Comparison of ENCODE assay signal across 15 cellular contexts in genomic region chr1:182890927-182891610, GRCh38. TPM values are rescaled to one million over a fixed set of nuclear protein-coding genes. Genes with fewer than 3 reads are reported as not detected.
DNase-seq lines count a peak whose midpoint lies in the region; ATAC-seq and TF ChIP-seq lines count a peak whose summit lies in the region.
"Had no signal": no experiment of that assay in that cellular context is flagged by ENCODE, and none has a peak within 500 bp of the region (broad histone marks: within the 10 kb centered on the region; RNA-seq: fewer than 3 reads in every experiment).

No MANE protein-coding gene starts in this region.

- H3K9me3 ChIP-seq in lung (ENCODE audit: control insufficient read depth in 2 of 2, insufficient read depth in 1 of 2, low read length in 1 of 2) = no peaks in the 10 kb centered on the region
- H3K9me3 ChIP-seq: neutrophil, right lobe of liver had no signal

- no peak overlapping the region for H3K27ac ChIP-seq in lung (ENCODE audit: low read depth in 1 of 2, low read length in 1 of 2)
- H3K27ac ChIP-seq: dorsolateral prefrontal cortex, neutrophil, right lobe of liver had no signal

- no peak overlapping the region for H3K4me3 ChIP-seq in lung
- H3K4me3 ChIP-seq: dorsolateral prefrontal cortex, right lobe of liver had no signal

- DNase-seq in DMS79 treated with DMSO at 0.1 percent for 48 hours (lab: John Stamatoyannopoulos, UW) (peak; percentile 78), NCI-H2081 treated with DMSO at 0.1 percent for 48 hours (lab: John Stamatoyannopoulos, UW) (peak; percentile 35), lung (ENCODE audit: low spot score) (peak; percentile 31), medulla oblongata (ENCODE audit: extremely low spot score) (no peak), nephron progenitor cell (no peak)
- DNase-seq: anterior cingulate cortex; NCI-H2227 treated with DMSO at 0.1 percent for 48 hours; right lobe of liver; stimulated activated CD4-positive, alpha-beta T cell treated with anti-CD3 and anti-CD28 coated beads, Interleukin-4, amount 100 ng/mL, for 4 hours had no signal

- no peaks in the 10 kb centered on the region for H3K27me3 ChIP-seq in lung (ENCODE audit: control insufficient read depth, insufficient read depth)
- H3K27me3 ChIP-seq: dorsolateral prefrontal cortex, neutrophil, right lobe of liver had no signal

- TF ChIP-seq CTCF in lung (IDR thresholded peaks at IDR 0.05; ENCODE audit: control extremely low read depth, extremely low read depth) (no peak), nephron progenitor cell (IDR thresholded peaks at IDR 0.05) (no peak)

- WGBS in lung, 2 donors = 86 to 90% methylated on average over 9 of the region's 9 CpGs

- H3K9me3 Mint-ChIP-seq in nephron progenitor cell = peaks cover 35% of the 10 kb centered on the region
- H3K9me3 Mint-ChIP-seq: stimulated activated effector memory CD8-positive, alpha-beta T cell treated with anti-CD3 and anti-CD28 coated beads, Interleukin-12 subunit alpha, Interleukin-12 subunit beta, amount 100 ng/mL, for 72 hours had no signal

- peak; percentile 28 for ATAC-seq in SK-N-SH treated with all-trans-retinoic acid at 6 μM for 48 hours
- no peak for ATAC-seq in lung (ENCODE audit: insufficient read depth, low FRiP score)
- ATAC-seq in HG03039 (IDR thresholded peaks at IDR 0.05; ENCODE audit: unreplicated experiment) = no peak

- peaks cover 34% of the 10 kb centered on the region for H3K36me3 Mint-ChIP-seq in nephron progenitor cell (ENCODE audit: low read depth)

- peaks cover 7 to 17% of the 10 kb centered on the region in 2 donors for H3K36me3 ChIP-seq in lung (ENCODE audit: control insufficient read depth in 2 of 2, insufficient read depth in 2 of 2, low read length in 2 of 2)

- no peaks in the 10 kb centered on the region for H3K4me1 ChIP-seq in lung (ENCODE audit: control insufficient read depth in 2 of 2, insufficient read depth in 2 of 2, low read length in 2 of 2)
- H3K4me1 ChIP-seq: right lobe of liver had no signal

- no peaks in the 10 kb centered on the region for H3K27me3 Mint-ChIP-seq in nephron progenitor cell (ENCODE audit: low read depth, poor library complexity)

- no peaks in the 10 kb centered on the region for H3K4me1 Mint-ChIP-seq in nephron progenitor cell

- H3K4me3 Mint-ChIP-seq in nephron progenitor cell = no peak overlapping the region
- H3K4me3 Mint-ChIP-seq: CD14-positive monocyte; stimulated activated effector memory CD8-positive, alpha-beta T cell treated with anti-CD3 and anti-CD28 coated beads, Interleukin-12 subunit alpha, Interleukin-12 subunit beta, amount 100 ng/mL, for 72 hours had no signal

- H3K27ac Mint-ChIP-seq in nephron progenitor cell = no peak overlapping the region
- H3K27ac Mint-ChIP-seq: stimulated activated effector memory CD8-positive, alpha-beta T cell treated with anti-CD3 and anti-CD28 coated beads, Interleukin-12 subunit alpha, Interleukin-12 subunit beta, amount 100 ng/mL, for 72 hours had no signal

TF ChIP-seq in SK-N-SH treated with all-trans-retinoic acid at 6 μM for 48 hours, 23 proteins besides CTCF, POLR2A, EP300 and RAD21:
- no peak for TF ChIP-seq ZNF8 (CRISPR knock-in tag; IDR thresholded peaks at IDR 0.05)
- no peak for TF ChIP-seq TOX (CRISPR knock-in tag; IDR thresholded peaks at IDR 0.05; ENCODE audit: borderline replicate concordance)
- no peak for TF ChIP-seq TSHZ2 (CRISPR knock-in tag; IDR thresholded peaks at IDR 0.05)
- TF ChIP-seq CSRNP3 (CRISPR knock-in tag; IDR thresholded peaks at IDR 0.05) = no peak
- TF ChIP-seq ARNTL (CRISPR knock-in tag; IDR thresholded peaks at IDR 0.05; ENCODE audit: borderline replicate concordance, low read depth) = no peak
- TF ChIP-seq PATZ1 (CRISPR knock-in tag; IDR thresholded peaks at IDR 0.05; ENCODE audit: borderline replicate concordance) = no peak
- no peak for TF ChIP-seq CREB5 (CRISPR knock-in tag; IDR thresholded peaks at IDR 0.05; ENCODE audit: low read depth)
- TF ChIP-seq ZC3H10 (CRISPR knock-in tag; IDR thresholded peaks at IDR 0.05) = no peak
- TF ChIP-seq ZNF70 (CRISPR knock-in tag; IDR thresholded peaks at IDR 0.05) = no peak
- TF ChIP-seq ESRRG (CRISPR knock-in tag; IDR thresholded peaks at IDR 0.05) = no peak
- TF ChIP-seq ZFP30 (CRISPR knock-in tag; IDR thresholded peaks at IDR 0.05) = no peak
- no peak for TF ChIP-seq SNAI2 (CRISPR knock-in tag; IDR thresholded peaks at IDR 0.05)
- no peak for TF ChIP-seq CSDC2 (CRISPR knock-in tag; IDR thresholded peaks at IDR 0.05)
- no peak for TF ChIP-seq GLIS3 (CRISPR knock-in tag; IDR thresholded peaks at IDR 0.05)
- TF ChIP-seq ZFP3 (CRISPR knock-in tag; IDR thresholded peaks at IDR 0.05) = no peak
- no peak for TF ChIP-seq ZNF565 (CRISPR knock-in tag; conservative IDR thresholded peaks at IDR 0.05; ENCODE audit: low read depth)
- no peak for TF ChIP-seq RARB (CRISPR knock-in tag; IDR thresholded peaks at IDR 0.05)

RNA-seq across cellular contexts. Expression of gene DHX9, which starts 51.9 kb away (rescaled TPM):
- 100 to 1,000 TPM; 129 to 157 TPM for total RNA-seq in lung
- 10 to 100 TPM; 55.5 to 99.8 TPM for polyA plus RNA-seq in lung

Comparison
In these comparisons a context has a peak if more than half of its experiments do, and no peak if none do; other contexts are left out.
1. DNase-seq: peak in DMS79 treated with DMSO at 0.1 percent for 48 hours (single experiment), NCI-H2081 treated with DMSO at 0.1 percent for 48 hours (single experiment) and lung (single experiment); none in medulla oblongata (single experiment) and nephron progenitor cell (single experiment).